Comparison of ENCODE assay signal across 34 cellular contexts in genomic region chr9:3047912-3048311, GRCh38.
"Had no signal": no experiment of that assay in that cellular context is flagged by ENCODE, and none has a peak within 500 bp of the region (broad histone marks: within the 10 kb centered on the region; RNA-seq: fewer than 3 reads in every experiment).

No MANE protein-coding gene starts in this region.

- FAIRE-seq: astrocyte, bronchial epithelial cell had no signal

- H3K4me1 ChIP-seq: adrenal gland, ascending aorta, body of pancreas, breast epithelium had no signal

- H3K9me3 ChIP-seq: adrenal gland, ascending aorta, body of pancreas, breast epithelium had no signal

- H3K36me3 ChIP-seq: adrenal gland, ascending aorta, brain microvascular endothelial cell, breast epithelium, cardiac muscle cell had no signal

- DNase-seq: activated effector memory CD4-positive, alpha-beta T cell treated with anti-CD3 and anti-CD28 coated beads, Interleukin-2, amount 50 U/mL, for 16 hours; activated effector memory CD4-positive, alpha-beta T cell treated with Interleukin-2 at 50 U/mL for 16 hours; activated gamma-delta T cell; activated gamma-delta T cell treated with Interleukin-2 at 50 U/mL for 16 hours; activated naive CD4-positive, alpha-beta T cell; activated naive CD4-positive, alpha-beta T cell treated with anti-CD3 and anti-CD28 coated beads for 36 hours; activated naive CD4-positive, alpha-beta T cell treated with anti-CD3 and anti-CD28 coated beads, Interleukin-2, amount 10 ng/mL, durations not matched to agents 7 days and 5 days; activated naive CD4-positive, alpha-beta T cell treated with anti-CD3 and anti-CD28 coated beads, Interleukin-2, amount 50 U/mL, for 16 hours; activated naive CD4-positive, alpha-beta T cell treated with Interleukin-2 at 50 U/mL for 16 hours; activated naive CD8-positive, alpha-beta T cell treated with anti-CD3 and anti-CD28 coated beads for 36 hours; activated naive CD8-positive, alpha-beta T cell treated with anti-CD3 and anti-CD28 coated beads, Interleukin-2, amount 10 ng/mL, durations not matched to agents 7 days and 5 days; activated naive CD8-positive, alpha-beta T cell treated with anti-CD3 and anti-CD28 coated beads, Interleukin-2, amount 50 U/mL, for 24 hours; activated T-cell treated with anti-CD3 and anti-CD28 coated beads for 4 hours; activated T-cell treated with anti-CD3 and anti-CD28 coated beads, Interleukin-2, amount 50 U/mL, for 1 hour; activated T-cell treated with anti-CD3 and anti-CD28 coated beads, Interleukin-2, amount 50 U/mL, for 24 hours; activated T-cell treated with anti-CD3 and anti-CD28 coated beads, Interleukin-2, amount 50 U/mL, for 4 hours; activated T-cell treated with anti-CD3 and anti-CD28 coated beads, Interleukin-2, amount 50 U/mL, for 48 hours; activated T-cell treated with anti-CD3 and anti-CD28 coated beads, Interleukin-2, amount 50 U/mL, for 72 hours; adrenal gland; amniotic stem cell; amygdala; anterior cingulate cortex; aorta; body of pancreas; brain microvascular endothelial cell; caudate nucleus; central memory CD4-positive, alpha-beta T cell had no signal

- H3K27ac ChIP-seq: adrenal gland, ascending aorta, body of pancreas, brain microvascular endothelial cell, breast epithelium had no signal

- ATAC-seq: activated naive CD4-positive, alpha-beta T cell treated with anti-CD3 and anti-CD28 coated beads, Interleukin-2, amount 50 U/mL, for 72 hours; activated naive CD8-positive, alpha-beta T cell treated with anti-CD3 and anti-CD28 coated beads, Interleukin-2, amount 50 U/mL, for 24 hours; activated T-cell treated with anti-CD3 and anti-CD28 coated beads, Interleukin-2, amount 50 U/mL, for 4 hours; activated T-cell treated with anti-CD3 and anti-CD28 coated beads, Interleukin-2, amount 50 U/mL, for 72 hours; activated T-helper 17 cell treated with anti-CD3 and anti-CD28 coated beads, Interleukin-2, amount 50 U/mL, for 72 hours; body of pancreas had no signal

- H3K4me3 ChIP-seq: adrenal gland, ascending aorta, body of pancreas, breast epithelium, cardiac muscle cell had no signal

- H3K27me3 ChIP-seq: adrenal gland, ascending aorta, body of pancreas, brain microvascular endothelial cell, breast epithelium, cardiac muscle cell had no signal
